In the genomic region with DNA sequence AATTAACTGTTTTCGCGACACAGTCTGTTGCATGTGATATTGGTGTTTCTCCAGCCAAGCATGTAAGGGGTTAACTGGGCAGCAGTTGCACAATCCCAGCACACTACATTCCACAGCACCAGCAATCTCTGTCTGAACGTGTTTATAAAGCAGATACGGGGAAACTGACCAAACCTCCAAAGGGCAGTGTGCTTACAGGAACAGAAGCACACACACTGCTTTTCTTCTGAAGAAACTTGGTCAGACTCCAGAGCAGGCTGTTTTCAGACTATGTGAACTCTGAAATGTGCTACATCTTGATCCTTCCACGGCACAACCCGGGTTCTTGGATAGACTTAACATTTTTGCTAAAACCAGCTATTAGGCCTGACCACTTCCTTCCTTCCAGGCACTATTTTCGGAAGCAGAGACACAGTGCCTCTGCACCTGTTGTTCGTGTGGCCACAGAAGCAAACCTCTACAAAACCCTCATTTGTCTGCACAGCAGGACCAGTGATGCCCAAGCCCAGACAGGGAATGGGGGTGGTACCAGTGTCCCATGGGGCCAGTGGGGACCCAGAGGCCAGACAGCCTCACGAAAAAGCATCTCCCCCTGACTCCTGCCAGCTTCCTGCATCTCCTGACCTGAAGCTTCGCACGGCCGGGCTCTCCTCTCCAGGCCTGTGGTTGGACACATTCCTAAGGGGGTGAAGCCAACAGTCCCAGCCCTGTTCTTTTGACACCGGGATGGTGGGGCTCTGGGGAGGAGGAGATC, we compare ENCODE assay signal across 8 cellular contexts.
A peak's percentile ranks its signal among the peaks of the same experiment; 100 is the strongest.
DNase-seq lines count a peak whose midpoint lies in the region; ATAC-seq and TF ChIP-seq lines count a peak whose summit lies in the region.

No MANE protein-coding gene starts in this region.

- H3K9ac ChIP-seq in adipocyte (ENCODE audit: low read length): peak overlapping the region; percentile 84
- peak overlapping the region; percentile 14; the same call in 1 of the 2 replicates for H3K9ac ChIP-seq in iPS-20b (ENCODE audit: low read depth, low read length)

- no peaks in the 10 kb centered on the region for H3K9me3 Mint-ChIP-seq in GM23338
- no peaks in the 10 kb centered on the region for H3K9me3 Mint-ChIP-seq in stimulated activated naive CD8-positive, alpha-beta T cell treated with anti-CD3 and anti-CD28 coated beads, Interleukin-15, Interleukin-2, amounts not matched to agents 100 ng/mL and 50 ng/mL, for 24 hours

- TF ChIP-seq POLR2A in GM18505 (IDR thresholded peaks at IDR 0.05; ENCODE audit: borderline replicate concordance, extremely low read depth, insufficient read depth, insufficient read length): peak; percentile 53

- H3K27me3 Mint-ChIP-seq in GM23338 (ENCODE audit: insufficient read depth, low read depth, poor library complexity): peaks cover 14% of the 10 kb centered on the region
- no peaks in the 10 kb centered on the region for H3K27me3 Mint-ChIP-seq in stimulated activated naive CD8-positive, alpha-beta T cell treated with anti-CD3 and anti-CD28 coated beads, Interleukin-15, Interleukin-2, amounts not matched to agents 100 ng/mL and 50 ng/mL, for 24 hours

- no peak overlapping the region for H3K4me3 ChIP-seq in GM23338
- H3K4me3 ChIP-seq in adipocyte (ENCODE audit: low read length): peak overlapping the region; percentile 72
- H3K4me3 ChIP-seq in iPS-20b (ENCODE audit: low read length): no peak overlapping the region

- H3K36me3 ChIP-seq in GM23338 (ENCODE audit: insufficient read depth): no peaks in the 10 kb centered on the region; the same call in 1 of the 2 replicates
- H3K36me3 ChIP-seq in adipocyte (ENCODE audit: control insufficient read depth, insufficient read depth, low read length, severe bottlenecking): peaks cover 29% of the 10 kb centered on the region
- H3K36me3 ChIP-seq in iPS-20b (ENCODE audit: insufficient read depth, low read depth, low read length): peaks cover 8% of the 10 kb centered on the region; the same call in 1 of the 2 replicates

- no peaks in the 10 kb centered on the region for H3K9me2 ChIP-seq in GM23338 (ENCODE audit: insufficient read depth)

- H3K9me3 ChIP-seq in adipocyte (ENCODE audit: control insufficient read depth, low read length) (no peaks in the 10 kb centered on the region), iPS-20b (ENCODE audit: insufficient read depth, low read depth, low read length) (no peaks in the 10 kb centered on the region)

- ATAC-seq in GM18505 (IDR thresholded peaks at IDR 0.05; ENCODE audit: unreplicated experiment) (peak; percentile 69), GM23338 (peak; percentile 9; the same call in 1 of the 3 replicates)

- no peaks in the 10 kb centered on the region for H3K79me2 ChIP-seq in GM23338 (replicated peaks; ENCODE audit: insufficient read depth)

- no peaks in the 10 kb centered on the region for H3K27me3 ChIP-seq in GM23338 (ENCODE audit: insufficient read depth)
- H3K27me3 ChIP-seq in adipocyte (replicated peaks; ENCODE audit: control insufficient read depth, insufficient read depth, low read length): no peaks in the 10 kb centered on the region
- H3K27me3 ChIP-seq in iPS-20b (ENCODE audit: insufficient read depth, low read length): no peaks in the 10 kb centered on the region

- DNase-seq in GM23338 (ENCODE audit: low spot score) (peak; percentile 26), KBM-7 (peak; percentile 59), adipocyte (ENCODE audit: low read depth) (peak; percentile 89), inferior parietal cortex (ENCODE audit: extremely low spot score) (no peak)
- DNase-seq in stimulated activated CD4-positive, alpha-beta T cell treated with anti-CD3 and anti-CD28 coated beads, Interleukin-4, amount 100 ng/mL, for 4 hours: no peak

- no peak overlapping the region for H2AFZ ChIP-seq in GM23338

- H4K20me1 ChIP-seq in GM23338 (replicated peaks; ENCODE audit: insufficient read depth): no peaks in the 10 kb centered on the region

- in situ Hi-C loops in KBM-7 (cut with MboI; ENCODE audit: low pct_unique_long_range_greater_than_20kb, low sequenced_read_pairs): no loop called here

- H3K4me1 ChIP-seq in GM23338 (ENCODE audit: insufficient read depth) (peaks cover 60% of the 10 kb centered on the region), adipocyte (ENCODE audit: control insufficient read depth, insufficient read depth, low read length) (peaks cover 47% of the 10 kb centered on the region), iPS-20b (ENCODE audit: insufficient read depth, low read length) (peaks cover 54% of the 10 kb centered on the region)

- H3F3A ChIP-seq in GM23338 (replicated peaks; ENCODE audit: low read depth): peaks cover 6% of the 10 kb centered on the region; the same call in 1 of the 2 replicates

- peaks cover 29% of the 10 kb centered on the region for H3K36me3 Mint-ChIP-seq in GM23338 (ENCODE audit: low read depth)
- peaks cover 43% of the 10 kb centered on the region for H3K36me3 Mint-ChIP-seq in stimulated activated naive CD8-positive, alpha-beta T cell treated with anti-CD3 and anti-CD28 coated beads, Interleukin-15, Interleukin-2, amounts not matched to agents 100 ng/mL and 50 ng/mL, for 24 hours (ENCODE audit: low read depth)

- peak overlapping the region; percentile 57 for H3K4me2 ChIP-seq in GM23338

- TF ChIP-seq CTCF in GM23338 (conservative IDR thresholded peaks at IDR 0.05; ENCODE audit: low read depth in 2 of 2): no peak

- H3K27ac Mint-ChIP-seq in GM23338: no peak overlapping the region
- peak overlapping the region; percentile 30 for H3K27ac Mint-ChIP-seq in stimulated activated naive CD8-positive, alpha-beta T cell treated with anti-CD3 and anti-CD28 coated beads, Interleukin-15, Interleukin-2, amounts not matched to agents 100 ng/mL and 50 ng/mL, for 24 hours

- no peak overlapping the region for H3K27ac ChIP-seq in GM23338 (ENCODE audit: low read depth)
- no peak overlapping the region for H3K27ac ChIP-seq in iPS-20b (ENCODE audit: low read length)

- H3K4me1 Mint-ChIP-seq in GM23338: peaks cover 71% of the 10 kb centered on the region
- H3K4me1 Mint-ChIP-seq in stimulated activated naive CD8-positive, alpha-beta T cell treated with anti-CD3 and anti-CD28 coated beads, Interleukin-15, Interleukin-2, amounts not matched to agents 100 ng/mL and 50 ng/mL, for 24 hours (ENCODE audit: low read depth): peaks cover 67% of the 10 kb centered on the region

- H3K4me3 Mint-ChIP-seq in GM23338: peak overlapping the region; percentile 17; the same call in 1 of the 3 replicates
- H3K4me3 Mint-ChIP-seq in stimulated activated naive CD8-positive, alpha-beta T cell treated with anti-CD3 and anti-CD28 coated beads, Interleukin-15, Interleukin-2, amounts not matched to agents 100 ng/mL and 50 ng/mL, for 24 hours: peak overlapping the region; percentile 45

TF ChIP-seq in GM23338, 12 proteins besides CTCF, POLR2A, EP300 and RAD21 (continues in another document):
- no peak for TF ChIP-seq ZNF114 (CRISPR knock-in tag; IDR thresholded peaks at IDR 0.05)
- no peak for TF ChIP-seq EZH2phosphoT487 (IDR thresholded peaks at IDR 0.05; ENCODE audit: unreplicated experiment)
- TF ChIP-seq STAT1 (IDR thresholded peaks at IDR 0.05; ENCODE audit: unreplicated experiment): no peak
- TF ChIP-seq, protein P1, sequence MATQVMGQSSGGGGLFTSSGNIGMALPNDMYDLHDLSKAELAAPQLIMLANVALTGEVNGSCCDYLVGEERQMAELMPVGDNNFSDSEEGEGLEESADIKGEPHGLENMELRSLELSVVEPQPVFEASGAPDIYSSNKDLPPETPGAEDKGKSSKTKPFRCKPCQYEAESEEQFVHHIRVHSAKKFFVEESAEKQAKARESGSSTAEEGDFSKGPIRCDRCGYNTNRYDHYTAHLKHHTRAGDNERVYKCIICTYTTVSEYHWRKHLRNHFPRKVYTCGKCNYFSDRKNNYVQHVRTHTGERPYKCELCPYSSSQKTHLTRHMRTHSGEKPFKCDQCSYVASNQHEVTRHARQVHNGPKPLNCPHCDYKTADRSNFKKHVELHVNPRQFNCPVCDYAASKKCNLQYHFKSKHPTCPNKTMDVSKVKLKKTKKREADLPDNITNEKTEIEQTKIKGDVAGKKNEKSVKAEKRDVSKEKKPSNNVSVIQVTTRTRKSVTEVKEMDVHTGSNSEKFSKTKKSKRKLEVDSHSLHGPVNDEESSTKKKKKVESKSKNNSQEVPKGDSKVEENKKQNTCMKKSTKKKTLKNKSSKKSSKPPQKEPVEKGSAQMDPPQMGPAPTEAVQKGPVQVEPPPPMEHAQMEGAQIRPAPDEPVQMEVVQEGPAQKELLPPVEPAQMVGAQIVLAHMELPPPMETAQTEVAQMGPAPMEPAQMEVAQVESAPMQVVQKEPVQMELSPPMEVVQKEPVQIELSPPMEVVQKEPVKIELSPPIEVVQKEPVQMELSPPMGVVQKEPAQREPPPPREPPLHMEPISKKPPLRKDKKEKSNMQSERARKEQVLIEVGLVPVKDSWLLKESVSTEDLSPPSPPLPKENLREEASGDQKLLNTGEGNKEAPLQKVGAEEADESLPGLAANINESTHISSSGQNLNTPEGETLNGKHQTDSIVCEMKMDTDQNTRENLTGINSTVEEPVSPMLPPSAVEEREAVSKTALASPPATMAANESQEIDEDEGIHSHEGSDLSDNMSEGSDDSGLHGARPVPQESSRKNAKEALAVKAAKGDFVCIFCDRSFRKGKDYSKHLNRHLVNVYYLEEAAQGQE (IDR thresholded peaks at IDR 0.05; ENCODE audit: unreplicated experiment): no peak
- no peak for TF ChIP-seq ZNF331 (CRISPR knock-in tag; IDR thresholded peaks at IDR 0.05; ENCODE audit: low read depth)
- no peak for TF ChIP-seq POLR2AphosphoS5 (IDR thresholded peaks at IDR 0.05; ENCODE audit: low read depth)
- TF ChIP-seq EZH2 (IDR thresholded peaks at IDR 0.05; ENCODE audit: low read depth, unreplicated experiment): no peak
- TF ChIP-seq CREB1 (CRISPR knock-in tag; IDR thresholded peaks at IDR 0.05; ENCODE audit: low read depth): no peak
- TF ChIP-seq, protein P2, sequence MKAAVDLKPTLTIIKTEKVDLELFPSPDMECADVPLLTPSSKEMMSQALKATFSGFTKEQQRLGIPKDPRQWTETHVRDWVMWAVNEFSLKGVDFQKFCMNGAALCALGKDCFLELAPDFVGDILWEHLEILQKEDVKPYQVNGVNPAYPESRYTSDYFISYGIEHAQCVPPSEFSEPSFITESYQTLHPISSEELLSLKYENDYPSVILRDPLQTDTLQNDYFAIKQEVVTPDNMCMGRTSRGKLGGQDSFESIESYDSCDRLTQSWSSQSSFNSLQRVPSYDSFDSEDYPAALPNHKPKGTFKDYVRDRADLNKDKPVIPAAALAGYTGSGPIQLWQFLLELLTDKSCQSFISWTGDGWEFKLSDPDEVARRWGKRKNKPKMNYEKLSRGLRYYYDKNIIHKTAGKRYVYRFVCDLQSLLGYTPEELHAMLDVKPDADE (IDR thresholded peaks at IDR 0.05): no peak
- TF ChIP-seq NANOG (IDR thresholded peaks at IDR 0.05; ENCODE audit: borderline replicate concordance): no peak

Comparison
In these comparisons a context has a peak if more than half of its experiments do, and no peak if none do; other contexts are left out.
1. DNase-seq: peak in GM23338 (single experiment), KBM-7 (single experiment) and adipocyte (single experiment); none in stimulated activated CD4-positive, alpha-beta T cell treated with anti-CD3 and anti-CD28 coated beads, Interleukin-4, amount 100 ng/mL, for 4 hours (0 of 2) and inferior parietal cortex (single experiment).